Comparison of ENCODE assay signal across 20 cellular contexts in genomic region chr5:142281012-142281374, GRCh38. TPM values are rescaled to one million over a fixed set of nuclear protein-coding genes. Genes with fewer than 3 reads are reported as not detected.
DNase-seq lines count a peak whose midpoint lies in the region; FAIRE-seq and TF ChIP-seq lines count a peak whose summit lies in the region.
"Had no signal": no experiment of that assay in that cellular context is flagged by ENCODE, and none has a peak within 500 bp of the region (broad histone marks: within the 10 kb centered on the region; RNA-seq: fewer than 3 reads in every experiment).

No MANE protein-coding gene starts in this region.

- no peaks in the 10 kb centered on the region for H3K27me3 ChIP-seq in BLaER1 treated with 17β-estradiol and CSF1 and Interleukin-3, amounts not matched to agents 10 nM and 100 nM
- H3K27me3 ChIP-seq in H1 (replicated peaks in 1 of 4; ENCODE audit: control insufficient read depth in 3 of 4, extremely low read depth in 1 of 4, insufficient read depth in 3 of 4, low read length in 3 of 4) (no peaks in the 10 kb centered on the region), iPS-20b (ENCODE audit: insufficient read depth, low read length) (no peaks in the 10 kb centered on the region), osteoblast (ENCODE audit: insufficient read depth, low read length) (no peaks in the 10 kb centered on the region)
- H3K27me3 ChIP-seq: dorsolateral prefrontal cortex, suprapubic skin had no signal

- CTCF ChIA-PET in H1 (lab: Charles Lee; ENCODE audit: partially characterized antibody), result interaction anchor here (0.8 to 2.2 kb wide), 8 partner anchors 10 to 269 kb away, joined by 3 to 9 read pairs (median 4); no protein-coding TSS in a partner anchor

- no peaks in the 10 kb centered on the region for H3K36me3 ChIP-seq in BLaER1 treated with 17β-estradiol and CSF1 and Interleukin-3, amounts not matched to agents 10 nM and 100 nM
- H3K36me3 ChIP-seq in H1 (ENCODE audit: control insufficient read depth in 2 of 4, insufficient read depth in 4 of 4, low read length in 3 of 4), result no peaks in the 10 kb centered on the region
- H3K36me3 ChIP-seq in iPS-20b (ENCODE audit: insufficient read depth, low read depth, low read length), result peaks cover 2% of the 10 kb centered on the region; the same call in 1 of the 2 replicates
- H3K36me3 ChIP-seq in osteoblast (ENCODE audit: insufficient read depth, low read length), result no peaks in the 10 kb centered on the region
- H3K36me3 ChIP-seq: suprapubic skin had no signal

- no peak overlapping the region for H4K5ac ChIP-seq in H1 (ENCODE audit: insufficient read length, low read depth, low read length)

- H2BK20ac ChIP-seq in H1 (ENCODE audit: low read length), result no peak overlapping the region; the same call in 1 of the 2 replicates

- DNase-seq in H1 (ENCODE audit: low read depth in 1 of 2, low spot score in 2 of 2) (no peak), osteoblast (ENCODE audit: insufficient read length, low spot score, missing footprints) (no peak), G401 (ENCODE audit: low spot score) (no peak), NCI-H748 (lab: John Stamatoyannopoulos, UW; ENCODE audit: unreplicated experiment) (no peak), GF-D8 (lab: John Stamatoyannopoulos, UW) (no peak), NCI-H1436 treated with DMSO at 0.1 percent for 48 hours (lab: John Stamatoyannopoulos, UW) (no peak)
- DNase-seq: activated B cell treated with CpG ODN at 0.5 μM for 24 hours; activated effector memory CD4-positive, alpha-beta T cell treated with anti-CD3 and anti-CD28 coated beads, Interleukin-2, amount 50 U/mL, for 16 hours; anterior cingulate cortex; CD8-positive, alpha-beta memory T cell; dorsolateral prefrontal cortex; Kasumi-1; NCI-H1694; NCI-H69; stimulated activated CD4-positive, alpha-beta T cell treated with anti-CD3 and anti-CD28 coated beads, Interleukin-1b, Interleukin-23, amount 100 ng/mL, for 48 hours; T-helper 1 cell had no signal

- H3K23me2 ChIP-seq in H1 (ENCODE audit: low read depth, low read length), result no peaks in the 10 kb centered on the region

- H4K20me1 ChIP-seq in BLaER1 treated with 17β-estradiol and CSF1 and Interleukin-3, amounts not matched to agents 10 nM and 100 nM, result no peaks in the 10 kb centered on the region
- no peaks in the 10 kb centered on the region for H4K20me1 ChIP-seq in H1 (replicated peaks in 1 of 2; ENCODE audit: control insufficient read depth in 1 of 2, insufficient read depth in 2 of 2, low read length in 2 of 2)
- no peaks in the 10 kb centered on the region for H4K20me1 ChIP-seq in osteoblast (ENCODE audit: insufficient read depth, low read length)

- no peak for TF ChIP-seq EP300 in H1 (IDR thresholded peaks at IDR 0.05; ENCODE audit: borderline replicate concordance in 1 of 2, low read depth in 2 of 2, low read length in 2 of 2)

- H3K9me3 ChIP-seq in BLaER1 treated with 17β-estradiol and CSF1 and Interleukin-3, amounts not matched to agents 10 nM and 100 nM (replicated peaks in 1 of 11), result no peaks in the 10 kb centered on the region
- no peaks in the 10 kb centered on the region for H3K9me3 ChIP-seq in H1 (ENCODE audit: insufficient read depth in 2 of 2, low read depth in 1 of 2, low read length in 1 of 2)
- H3K9me3 ChIP-seq in iPS-20b (ENCODE audit: insufficient read depth, low read depth, low read length), result no peaks in the 10 kb centered on the region
- no peaks in the 10 kb centered on the region for H3K9me3 ChIP-seq in osteoblast (ENCODE audit: low read depth, low read length)
- H3K9me3 ChIP-seq: suprapubic skin had no signal

- no peak overlapping the region for H3K23ac ChIP-seq in H1 (ENCODE audit: insufficient read length)

- in situ Hi-C loops in G401 (cut with HindIII; ENCODE audit: low sequenced_read_pairs), result no loop called here

- peak overlapping the region; percentile 10; the same call in 1 of the 2 replicates for H2AK5ac ChIP-seq in H1 (ENCODE audit: low read depth, low read length)

- no peak overlapping the region for H3K14ac ChIP-seq in H1 (ENCODE audit: insufficient read length)

- no peak overlapping the region for H3K4ac ChIP-seq in H1 (replicated peaks; ENCODE audit: insufficient read length, low read depth, low read length)

- H4K8ac ChIP-seq in H1 (ENCODE audit: extremely low read depth, insufficient read depth, low read length), result no peak overlapping the region

- POLR2A ChIA-PET in H1 (lab: Charles Lee; ENCODE audit: partially characterized antibody), result interaction anchor here (0.6 to 3.8 kb wide), 11 partner anchors 9 to 82 kb away, joined by 3 to 24 read pairs (median 10); partner anchors contain the start of gene SPRY4

- H3K4me2 ChIP-seq in BLaER1 treated with 17β-estradiol and CSF1 and Interleukin-3, amounts not matched to agents 10 nM and 100 nM, result peak overlapping the region in 10 of 11 experiments; percentile 48 to 84 (median 76); a peak in 19 of 22 replicates
- H3K4me2 ChIP-seq in H1 (ENCODE audit: insufficient read depth in 1 of 2, low read depth in 2 of 2, low read length in 2 of 2) (no peak overlapping the region), osteoblast (ENCODE audit: insufficient read depth, low read length) (no peak overlapping the region)

- WGBS in H1 (ENCODE audit: extremely low coverage in 1 of 2, insufficient coverage in 1 of 2, insufficient read length in 1 of 2, insufficient replicate concordance in 2 of 2, low coverage in 1 of 2, low lambda C conversion rate in 2 of 2, missing lambda C conversion rate in 1 of 2), 2 experiments, result 91% methylated on average over 6 of the region's 6 CpGs; no CpG with 5 or more reads in 1 of the 2 experiments

- FAIRE-seq in H1 (lab: Jason Lieb, UNC), result no peak
- FAIRE-seq: GM12878 had no signal

- TF ChIP-seq CTCF in H1 (IDR thresholded peaks at IDR 0.05; ENCODE audit: control extremely low read depth in 1 of 3, insufficient read depth in 1 of 3, low read depth in 1 of 3, low read length in 3 of 3) (no peak), osteoblast (IDR thresholded peaks at IDR 0.05; ENCODE audit: extremely low read depth, low read depth, low read length) (no peak)

- H2BK12ac ChIP-seq in H1 (ENCODE audit: low read depth, low read length), result peak overlapping the region; percentile 60; the same call in 1 of the 2 replicates

- H2AFZ ChIP-seq in H1 (ENCODE audit: low read length), result no peak overlapping the region
- no peak overlapping the region for H2AFZ ChIP-seq in osteoblast (ENCODE audit: low read length)

- H3K56ac ChIP-seq in H1 (replicated peaks; ENCODE audit: insufficient read length, low read depth, low read length), result no peak overlapping the region

- peak overlapping the region in 4 of 11 experiments; percentile 15 to 52 (median 29); a peak in 6 of 22 replicates for H3K27ac ChIP-seq in BLaER1 treated with 17β-estradiol and CSF1 and Interleukin-3, amounts not matched to agents 10 nM and 100 nM
- H3K27ac ChIP-seq in H1 (ENCODE audit: low read depth, low read length) (no peak overlapping the region), iPS-20b (ENCODE audit: low read length) (no peak overlapping the region), osteoblast (ENCODE audit: low read depth, low read length) (peak overlapping the region; percentile 91)
- H3K27ac ChIP-seq: suprapubic skin had no signal

- no peaks in the 10 kb centered on the region for H3K79me1 ChIP-seq in H1 (ENCODE audit: low read depth, low read length)

- peaks cover 12 to 41% (median 32%) of the 10 kb centered on the region in 10 experiments for H3K4me1 ChIP-seq in BLaER1 treated with 17β-estradiol and CSF1 and Interleukin-3, amounts not matched to agents 10 nM and 100 nM
- H3K4me1 ChIP-seq in H1 (replicated peaks in 1 of 4; ENCODE audit: control insufficient read depth in 3 of 4, insufficient read depth in 4 of 4, low read length in 3 of 4), result peaks cover 7 to 18% (median 9%) of the 10 kb centered on the region in 4 experiments
- peaks cover 16% of the 10 kb centered on the region; the same call in 1 of the 2 replicates for H3K4me1 ChIP-seq in iPS-20b (ENCODE audit: insufficient read depth, low read length)
- H3K4me1 ChIP-seq in osteoblast (ENCODE audit: insufficient read depth, low read length), result peaks cover 13% of the 10 kb centered on the region

- no peak overlapping the region for H2BK120ac ChIP-seq in H1 (replicated peaks; ENCODE audit: low read depth, low read length)

- no peak for TF ChIP-seq RAD21 in H1 (IDR thresholded peaks at IDR 0.05 in 1 of 2, conservative IDR thresholded peaks at IDR 0.05 in 1 of 2; ENCODE audit: low read depth in 2 of 2, low read length in 2 of 2)

- 0 out of 2 replicates have a peak overlapping the region, but pooled peaks have one; percentile 46 for H2BK5ac ChIP-seq in H1 (ENCODE audit: low read depth, low read length)

- 0 out of 22 replicates have a peak overlapping the region, but pooled peaks of 1 of the 11 experiments have one; percentile 5 for H3K9ac ChIP-seq in BLaER1 treated with 17β-estradiol and CSF1 and Interleukin-3, amounts not matched to agents 10 nM and 100 nM
- no peak overlapping the region; a peak in 2 of 7 replicates for H3K9ac ChIP-seq in H1 (replicated peaks in 1 of 4; ENCODE audit: extremely low read depth in 1 of 4, low read depth in 3 of 4, low read length in 3 of 4)
- H3K9ac ChIP-seq in iPS-20b (ENCODE audit: low read depth, low read length), result peak overlapping the region; percentile 35; the same call in 1 of the 2 replicates

- no peak overlapping the region for H3K4me3 ChIP-seq in BLaER1 treated with 17β-estradiol and CSF1 and Interleukin-3, amounts not matched to agents 10 nM and 100 nM
- H3K4me3 ChIP-seq in H1 (ENCODE audit: extremely low read depth in 1 of 4, insufficient read depth in 2 of 4, low read depth in 3 of 4, low read length in 4 of 4) (no peak overlapping the region), iPS-20b (ENCODE audit: low read length) (no peak overlapping the region), osteoblast (ENCODE audit: insufficient read depth, low read length) (no peak overlapping the region)
- H3K4me3 ChIP-seq: dorsolateral prefrontal cortex, GM12878, suprapubic skin had no signal

- H3K79me2 ChIP-seq in H1 (ENCODE audit: control insufficient read depth in 1 of 2, insufficient read depth in 2 of 2, low read length in 2 of 2) (no peaks in the 10 kb centered on the region), osteoblast (ENCODE audit: insufficient read depth, low read length) (no peaks in the 10 kb centered on the region)

- TF ChIP-seq POLR2A in H1 (IDR thresholded peaks at IDR 0.05; ENCODE audit: control extremely low read depth in 1 of 2, low read depth in 2 of 2, low read length in 2 of 2), result no peak; a peak in 1 of 3 replicates

- H2BK15ac ChIP-seq in H1 (ENCODE audit: low read length), result peak overlapping the region; percentile 54; the same call in 1 of the 2 replicates

- no peak overlapping the region for H4K91ac ChIP-seq in H1 (replicated peaks; ENCODE audit: insufficient read length, low read length)

- H3K18ac ChIP-seq in H1 (ENCODE audit: extremely low read depth, low read length), result peak overlapping the region; percentile 81; the same call in 1 of the 2 replicates

RNA-seq across cellular contexts. Expression of gene SPRY4, which starts 43.8 kb away (rescaled TPM):
- total RNA-seq in H1 (2021; fragmentation: NEBNext Ultra II Directional; extraction: Animal tissue kit (Norgen Biotek cat#: 25700)), result 98.2 and 113 TPM in 2 replicates
- 59.1 and 80.0 TPM in 2 replicates for polyA plus RNA-seq in H1 (2011; rRNA removed)
- 30.4 TPM for polyA plus RNA-seq in H1 (2011; cell fraction: cytosol; rRNA removed)
- 77.2 TPM for polyA plus RNA-seq in H1 (2011; cell fraction: nucleus; rRNA removed)
- polyA plus RNA-seq in H1 (2012, experiment 1 of 2), result 48.8 to 66.0 TPM (median 56.2 TPM) in 4 replicates
- polyA plus RNA-seq in H1 (2012, experiment 2 of 2), result 30.7 TPM
- 97.0 TPM for polyA plus RNA-seq in H1 (2013, experiment 1 of 2)
- 102 TPM for polyA plus RNA-seq in H1 (2013, experiment 2 of 2)
- 78.2 and 94.7 TPM in 2 replicates for polyA minus RNA-seq in H1 (2011; rRNA and poly(A)+ RNA removed)
- polyA minus RNA-seq in H1 (2011; cell fraction: cytosol; rRNA and poly(A)+ RNA removed), result 44.6 TPM
- 95.5 TPM for polyA minus RNA-seq in H1 (2011; cell fraction: nucleus; rRNA and poly(A)+ RNA removed)
- 5.4 and 5.9 TPM in 2 replicates for total RNA-seq in osteoblast
- 6.5 and 7.9 TPM in 2 replicates for total RNA-seq in G401 (2014; rRNA removed; shearing (Covaris generic))
- total RNA-seq: activated B cell treated with CpG ODN at 0.5 μM for 24 hours had no signal
- polyA plus RNA-seq: CD8-positive, alpha-beta memory T cell had no signal

Comparison
In these comparisons a context has a peak if more than half of its experiments do, and no peak if none do; other contexts are left out.
1. H3K4me2 ChIP-seq: peak in BLaER1 treated with 17β-estradiol and CSF1 and Interleukin-3, amounts not matched to agents 10 nM and 100 nM (10 of 11); none in H1 (0 of 2) and osteoblast (single experiment).
2. RNA of gene SPRY4, which starts 43.8 kb away (total RNA-seq): 98.2 to 113 TPM in H1; 6.5 to 7.9 TPM in G401 and 5.4 to 5.9 TPM in osteoblast; every median in the first group is over 10 times any median in the second.